1 cellular context compared by ENCODE assay signal in the genomic region with DNA sequence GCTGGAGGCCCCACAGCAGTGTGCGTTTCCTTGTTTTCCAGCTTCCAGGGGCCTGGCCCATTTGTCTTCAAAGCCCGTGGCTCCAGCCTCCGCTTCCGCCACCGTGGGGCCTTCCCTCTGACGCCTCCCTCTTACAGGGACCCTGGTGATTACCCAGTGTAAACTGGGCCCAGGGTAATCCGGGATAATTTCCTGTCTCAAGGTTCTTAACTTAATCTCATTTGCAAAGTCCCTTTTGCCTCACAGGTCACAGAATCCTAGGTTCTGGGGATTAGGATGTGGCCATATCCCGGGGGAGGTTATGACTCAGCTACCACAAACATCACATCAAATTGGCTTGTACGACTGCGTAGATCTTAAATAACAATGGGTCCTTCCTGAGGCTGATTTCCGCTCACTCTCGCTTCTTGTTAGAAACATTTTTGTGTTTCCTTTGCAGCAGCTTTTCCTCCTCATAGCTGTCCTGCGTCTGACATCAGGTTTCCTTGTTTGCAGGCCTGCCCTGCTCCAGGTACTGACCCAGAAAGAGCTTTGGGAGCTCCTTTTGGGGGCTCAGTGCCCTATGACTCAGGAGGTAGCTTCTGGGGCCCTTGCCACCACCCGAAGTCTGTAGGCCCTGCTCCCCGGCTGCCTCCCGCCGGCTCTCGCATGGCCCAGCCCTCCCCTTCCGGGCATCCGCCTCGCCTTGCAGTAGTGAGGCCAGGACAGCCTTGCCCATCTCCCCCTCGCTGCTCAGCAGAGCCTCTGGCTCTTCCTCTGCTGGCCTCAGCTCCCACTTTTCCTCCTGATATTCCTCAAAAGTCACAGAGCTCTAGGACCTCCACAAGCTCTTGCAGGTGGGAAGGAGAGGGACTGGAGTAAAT.
TF ChIP-seq lines count a peak whose summit lies in the region.

No MANE protein-coding gene starts in this region.

TF ChIP-seq in GM23338, 12 proteins besides CTCF, POLR2A, EP300 and RAD21 (continued from another document):
- TF ChIP-seq, protein P1, sequence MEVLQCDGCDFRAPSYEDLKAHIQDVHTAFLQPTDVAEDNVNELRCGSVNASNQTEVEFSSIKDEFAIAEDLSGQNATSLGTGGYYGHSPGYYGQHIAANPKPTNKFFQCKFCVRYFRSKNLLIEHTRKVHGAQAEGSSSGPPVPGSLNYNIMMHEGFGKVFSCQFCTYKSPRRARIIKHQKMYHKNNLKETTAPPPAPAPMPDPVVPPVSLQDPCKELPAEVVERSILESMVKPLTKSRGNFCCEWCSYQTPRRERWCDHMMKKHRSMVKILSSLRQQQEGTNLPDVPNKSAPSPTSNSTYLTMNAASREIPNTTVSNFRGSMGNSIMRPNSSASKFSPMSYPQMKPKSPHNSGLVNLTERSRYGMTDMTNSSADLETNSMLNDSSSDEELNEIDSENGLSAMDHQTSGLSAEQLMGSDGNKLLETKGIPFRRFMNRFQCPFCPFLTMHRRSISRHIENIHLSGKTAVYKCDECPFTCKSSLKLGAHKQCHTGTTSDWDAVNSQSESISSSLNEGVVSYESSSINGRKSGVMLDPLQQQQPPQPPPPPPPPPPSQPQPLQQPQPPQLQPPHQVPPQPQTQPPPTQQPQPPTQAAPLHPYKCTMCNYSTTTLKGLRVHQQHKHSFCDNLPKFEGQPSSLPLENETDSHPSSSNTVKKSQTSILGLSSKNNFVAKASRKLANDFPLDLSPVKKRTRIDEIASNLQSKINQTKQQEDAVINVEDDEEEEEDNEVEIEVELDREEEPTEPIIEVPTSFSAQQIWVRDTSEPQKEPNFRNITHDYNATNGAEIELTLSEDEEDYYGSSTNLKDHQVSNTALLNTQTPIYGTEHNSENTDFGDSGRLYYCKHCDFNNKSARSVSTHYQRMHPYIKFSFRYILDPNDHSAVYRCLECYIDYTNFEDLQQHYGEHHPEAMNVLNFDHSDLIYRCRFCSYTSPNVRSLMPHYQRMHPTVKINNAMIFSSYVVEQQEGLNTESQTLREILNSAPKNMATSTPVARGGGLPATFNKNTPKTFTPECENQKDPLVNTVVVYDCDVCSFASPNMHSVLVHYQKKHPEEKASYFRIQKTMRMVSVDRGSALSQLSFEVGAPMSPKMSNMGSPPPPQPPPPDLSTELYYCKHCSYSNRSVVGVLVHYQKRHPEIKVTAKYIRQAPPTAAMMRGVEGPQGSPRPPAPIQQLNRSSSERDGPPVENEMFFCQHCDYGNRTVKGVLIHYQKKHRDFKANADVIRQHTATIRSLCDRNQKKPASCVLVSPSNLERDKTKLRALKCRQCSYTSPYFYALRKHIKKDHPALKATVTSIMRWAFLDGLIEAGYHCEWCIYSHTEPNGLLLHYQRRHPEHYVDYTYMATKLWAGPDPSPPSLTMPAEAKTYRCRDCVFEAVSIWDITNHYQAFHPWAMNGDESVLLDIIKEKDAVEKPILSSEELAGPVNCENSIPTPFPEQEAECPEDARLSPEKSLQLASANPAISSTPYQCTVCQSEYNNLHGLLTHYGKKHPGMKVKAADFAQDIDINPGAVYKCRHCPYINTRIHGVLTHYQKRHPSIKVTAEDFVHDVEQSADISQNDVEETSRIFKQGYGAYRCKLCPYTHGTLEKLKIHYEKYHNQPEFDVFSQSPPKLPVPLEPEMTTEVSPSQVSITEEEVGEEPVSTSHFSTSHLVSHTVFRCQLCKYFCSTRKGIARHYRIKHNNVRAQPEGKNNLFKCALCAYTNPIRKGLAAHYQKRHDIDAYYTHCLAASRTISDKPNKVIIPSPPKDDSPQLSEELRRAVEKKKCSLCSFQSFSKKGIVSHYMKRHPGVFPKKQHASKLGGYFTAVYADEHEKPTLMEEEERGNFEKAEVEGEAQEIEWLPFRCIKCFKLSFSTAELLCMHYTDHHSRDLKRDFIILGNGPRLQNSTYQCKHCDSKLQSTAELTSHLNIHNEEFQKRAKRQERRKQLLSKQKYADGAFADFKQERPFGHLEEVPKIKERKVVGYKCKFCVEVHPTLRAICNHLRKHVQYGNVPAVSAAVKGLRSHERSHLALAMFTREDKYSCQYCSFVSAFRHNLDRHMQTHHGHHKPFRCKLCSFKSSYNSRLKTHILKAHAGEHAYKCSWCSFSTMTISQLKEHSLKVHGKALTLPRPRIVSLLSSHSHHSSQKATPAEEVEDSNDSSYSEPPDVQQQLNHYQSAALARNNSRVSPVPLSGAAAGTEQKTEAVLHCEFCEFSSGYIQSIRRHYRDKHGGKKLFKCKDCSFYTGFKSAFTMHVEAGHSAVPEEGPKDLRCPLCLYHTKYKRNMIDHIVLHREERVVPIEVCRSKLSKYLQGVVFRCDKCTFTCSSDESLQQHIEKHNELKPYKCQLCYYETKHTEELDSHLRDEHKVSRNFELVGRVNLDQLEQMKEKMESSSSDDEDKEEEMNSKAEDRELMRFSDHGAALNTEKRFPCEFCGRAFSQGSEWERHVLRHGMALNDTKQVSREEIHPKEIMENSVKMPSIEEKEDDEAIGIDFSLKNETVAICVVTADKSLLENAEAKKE (CRISPR knock-in tag; IDR thresholded peaks at IDR 0.05) = no peak
- TF ChIP-seq EZH2phosphoT487 (IDR thresholded peaks at IDR 0.05; ENCODE audit: unreplicated experiment) = no peak
- TF ChIP-seq, protein P2, sequence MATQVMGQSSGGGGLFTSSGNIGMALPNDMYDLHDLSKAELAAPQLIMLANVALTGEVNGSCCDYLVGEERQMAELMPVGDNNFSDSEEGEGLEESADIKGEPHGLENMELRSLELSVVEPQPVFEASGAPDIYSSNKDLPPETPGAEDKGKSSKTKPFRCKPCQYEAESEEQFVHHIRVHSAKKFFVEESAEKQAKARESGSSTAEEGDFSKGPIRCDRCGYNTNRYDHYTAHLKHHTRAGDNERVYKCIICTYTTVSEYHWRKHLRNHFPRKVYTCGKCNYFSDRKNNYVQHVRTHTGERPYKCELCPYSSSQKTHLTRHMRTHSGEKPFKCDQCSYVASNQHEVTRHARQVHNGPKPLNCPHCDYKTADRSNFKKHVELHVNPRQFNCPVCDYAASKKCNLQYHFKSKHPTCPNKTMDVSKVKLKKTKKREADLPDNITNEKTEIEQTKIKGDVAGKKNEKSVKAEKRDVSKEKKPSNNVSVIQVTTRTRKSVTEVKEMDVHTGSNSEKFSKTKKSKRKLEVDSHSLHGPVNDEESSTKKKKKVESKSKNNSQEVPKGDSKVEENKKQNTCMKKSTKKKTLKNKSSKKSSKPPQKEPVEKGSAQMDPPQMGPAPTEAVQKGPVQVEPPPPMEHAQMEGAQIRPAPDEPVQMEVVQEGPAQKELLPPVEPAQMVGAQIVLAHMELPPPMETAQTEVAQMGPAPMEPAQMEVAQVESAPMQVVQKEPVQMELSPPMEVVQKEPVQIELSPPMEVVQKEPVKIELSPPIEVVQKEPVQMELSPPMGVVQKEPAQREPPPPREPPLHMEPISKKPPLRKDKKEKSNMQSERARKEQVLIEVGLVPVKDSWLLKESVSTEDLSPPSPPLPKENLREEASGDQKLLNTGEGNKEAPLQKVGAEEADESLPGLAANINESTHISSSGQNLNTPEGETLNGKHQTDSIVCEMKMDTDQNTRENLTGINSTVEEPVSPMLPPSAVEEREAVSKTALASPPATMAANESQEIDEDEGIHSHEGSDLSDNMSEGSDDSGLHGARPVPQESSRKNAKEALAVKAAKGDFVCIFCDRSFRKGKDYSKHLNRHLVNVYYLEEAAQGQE (IDR thresholded peaks at IDR 0.05; ENCODE audit: unreplicated experiment) = no peak
